In the genomic region with DNA sequence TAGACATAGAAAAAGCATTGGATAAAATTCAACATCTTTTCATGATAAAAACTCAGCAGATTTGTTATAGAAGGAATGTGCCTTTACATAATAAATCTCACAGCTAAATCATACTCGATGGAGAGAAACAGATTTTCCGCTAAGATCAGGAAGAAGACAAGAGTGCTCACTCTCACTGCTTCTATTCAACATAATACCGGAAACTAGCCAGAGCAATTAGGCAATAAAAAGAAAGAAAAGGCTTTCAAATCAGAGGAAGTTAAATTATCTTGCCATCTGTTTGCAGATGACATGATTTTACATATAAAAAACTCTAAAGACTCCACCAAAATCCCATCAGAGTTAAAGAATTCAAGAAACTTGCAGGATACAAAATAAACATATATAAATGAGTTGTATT, we compare ENCODE assay signal across 20 cellular contexts. TPM values are rescaled to one million over a fixed set of nuclear protein-coding genes. Genes with fewer than 3 reads are reported as not detected.
"Had no signal": no experiment of that assay in that cellular context is flagged by ENCODE, and none has a peak within 500 bp of the region (broad histone marks: within the 10 kb centered on the region; RNA-seq: fewer than 3 reads in every experiment).

No MANE protein-coding gene starts in this region.

RNA-seq across cellular contexts. Expression of gene OR2T34, which starts 3.8 kb away (rescaled TPM):
- total RNA-seq: kidney, left colon, left lung, liver, lower lobe of right lung, mammary epithelial cell, mucosa of gallbladder, natural killer cell, occipital lobe, osteocyte, posterior vena cava, psoas muscle, sigmoid colon, smooth muscle cell, temporal lobe, tibial nerve, ureter, uterus had no signal
- polyA plus RNA-seq: immature natural killer cell, liver, mammary epithelial cell, psoas muscle, sigmoid colon, smooth muscle cell had no signal

RNA-seq across cellular contexts. Expression of gene OR2T29, which starts 8.2 kb away (rescaled TPM):
- total RNA-seq: kidney, left colon, left lung, liver, lower lobe of right lung, mammary epithelial cell, mucosa of gallbladder, natural killer cell, occipital lobe, osteocyte, posterior vena cava, psoas muscle, sigmoid colon, smooth muscle cell, temporal lobe, tibial nerve, ureter, uterus had no signal
- polyA plus RNA-seq: immature natural killer cell, liver, mammary epithelial cell, psoas muscle, sigmoid colon, smooth muscle cell, thymus had no signal

RNA-seq across cellular contexts. Expression of gene OR2T10, which starts 26.7 kb away (rescaled TPM):
- total RNA-seq: left colon, left lung, liver, lower lobe of right lung, mammary epithelial cell, mucosa of gallbladder, natural killer cell, occipital lobe, osteocyte, posterior vena cava, psoas muscle, sigmoid colon, smooth muscle cell, temporal lobe, tibial nerve, ureter, uterus had no signal
- polyA plus RNA-seq: immature natural killer cell, liver, mammary epithelial cell, psoas muscle, smooth muscle cell, thymus had no signal
